ENCODE assay signal across 8 cellular contexts in the genomic region with DNA sequence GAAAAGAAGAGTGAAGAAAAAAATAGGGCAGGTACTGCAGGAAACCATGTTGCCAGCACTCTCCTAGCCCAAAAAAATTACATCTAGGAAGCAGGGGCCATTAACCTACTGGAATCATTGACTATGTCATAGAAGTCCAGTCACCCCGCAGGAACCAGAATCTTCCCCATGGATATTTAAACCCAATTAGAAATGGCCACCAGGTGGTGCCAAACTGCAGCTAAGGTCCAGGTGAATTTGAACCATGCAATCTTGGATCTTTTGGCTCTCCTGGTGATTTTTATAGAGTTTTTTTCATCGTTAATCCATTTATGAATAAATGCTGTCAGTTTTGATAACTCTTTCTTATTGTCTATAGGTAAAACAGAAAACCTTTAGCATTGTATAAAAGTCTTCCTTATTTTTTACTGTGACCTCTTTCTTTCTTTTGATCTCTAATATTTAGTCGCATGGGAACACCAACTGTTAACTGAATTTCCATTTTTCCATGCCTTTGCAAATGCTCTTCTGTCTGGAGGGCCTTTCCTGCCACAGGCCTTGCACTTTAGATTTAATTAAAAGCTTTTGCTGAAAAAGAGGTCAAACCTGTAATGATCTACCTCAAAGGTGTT.
DNase-seq lines count a peak whose midpoint lies in the region; ATAC-seq, FAIRE-seq and TF ChIP-seq lines count a peak whose summit lies in the region.

No MANE protein-coding gene starts in this region.

- no peak for FAIRE-seq in keratinocyte (lab: Jason Lieb, UNC)

- no peak overlapping the region for H3K4me3 Mint-ChIP-seq in CD8-positive, alpha-beta T cell

- no peaks in the 10 kb centered on the region for H3K36me3 Mint-ChIP-seq in CD8-positive, alpha-beta T cell

- CTCF ChIA-PET in CD8-positive, alpha-beta T cell (lab: Charles Lee): interaction anchor here (0.6 kb wide), 1 partner anchor 271 kb away, joined by 3 read pairs; no protein-coding TSS in a partner anchor

- DNase-seq in ACHN (peak; percentile 42), GM06990 (ENCODE audit: extremely low read depth, insufficient read length) (no peak), amniotic epithelial cell (ENCODE audit: low read depth) (peak; percentile 58), keratinocyte (ENCODE audit: low read depth, low spot score) (no peak), dedifferentiated amniotic fluid mesenchymal stem cell (ENCODE audit: extremely low spot score) (no peak)
- no peak for DNase-seq in CD8-positive, alpha-beta T cell
- DNase-seq in activated CD8-positive, alpha-beta memory T cell treated with anti-CD3 and anti-CD28 coated beads, Interleukin-2, amount 50 U/mL, for 4 hours: no peak

- H3K79me2 ChIP-seq in keratinocyte (ENCODE audit: control insufficient read depth, insufficient read depth, low read length): no peaks in the 10 kb centered on the region

- H3K4me3 ChIP-seq in GM06990 (replicated peaks; ENCODE audit: low read depth, low read length): no peak overlapping the region
- H3K4me3 ChIP-seq in keratinocyte (ENCODE audit: control insufficient read depth in 2 of 3, extremely low read depth in 1 of 3, insufficient read depth in 2 of 3, low read depth in 1 of 3, low read length in 3 of 3): no peak overlapping the region
- no peak overlapping the region for H3K4me3 ChIP-seq in CD8-positive, alpha-beta T cell (ENCODE audit: low read depth, low read length)

- TF ChIP-seq CTCF in GM06990 (IDR thresholded peaks at IDR 0.05; ENCODE audit: insufficient read depth, low read length, poor library complexity, severe bottlenecking): peak; percentile 65
- peak; percentile 73 for TF ChIP-seq CTCF in LNCAP (IDR thresholded peaks at IDR 0.05)
- TF ChIP-seq CTCF in keratinocyte (optimal IDR thresholded peaks at IDR 0.05 in 1 of 3, IDR thresholded peaks at IDR 0.05 in 1 of 3, conservative IDR thresholded peaks at IDR 0.05 in 1 of 3; ENCODE audit: extremely low read depth in 1 of 3, insufficient read depth in 2 of 3, low read length in 3 of 3): peak; percentile 46 to 65 (median 62)
- TF ChIP-seq CTCF in CD8-positive, alpha-beta T cell (IDR thresholded peaks at IDR 0.05): no peak

- H3K36me3 ChIP-seq in GM06990 (ENCODE audit: control insufficient read depth, insufficient read depth, low read length) (no peaks in the 10 kb centered on the region), keratinocyte (ENCODE audit: control insufficient read depth in 2 of 2, extremely low read depth in 1 of 2, insufficient read depth in 2 of 2, low read length in 2 of 2) (no peaks in the 10 kb centered on the region)
- H3K36me3 ChIP-seq in CD8-positive, alpha-beta T cell (ENCODE audit: insufficient read depth, low read length): no peaks in the 10 kb centered on the region

- H3K9me1 ChIP-seq in keratinocyte (ENCODE audit: control insufficient read depth, extremely low read depth, insufficient read depth, low read length): no peaks in the 10 kb centered on the region

- H3K9me3 Mint-ChIP-seq in CD8-positive, alpha-beta T cell: no peaks in the 10 kb centered on the region

- H3K9ac ChIP-seq in keratinocyte (ENCODE audit: control insufficient read depth, extremely low read depth, insufficient read depth, low read length): no peak overlapping the region

- in situ Hi-C loops in ACHN (cut with HindIII; ENCODE audit: low pct_ligation_motif_present, low pct_unique_long_range_greater_than_20kb, low sequenced_read_pairs): no loop called here

- H3K4me1 ChIP-seq in keratinocyte (ENCODE audit: control insufficient read depth, extremely low read depth, insufficient read depth, low read length): no peaks in the 10 kb centered on the region
- H3K4me1 ChIP-seq in CD8-positive, alpha-beta T cell (ENCODE audit: insufficient read depth, low read length): no peaks in the 10 kb centered on the region

- no peak overlapping the region for H3K4me2 ChIP-seq in keratinocyte (ENCODE audit: control insufficient read depth, extremely low read depth, insufficient read depth, low read depth, low read length)

- intact Hi-C loops in CD8-positive, alpha-beta T cell (cut with DNase I, micrococcal nuclease): loop anchor here in 1 of 2 experiments (10.0 kb wide), 1 partner anchor 238 kb away; no protein-coding TSS in a partner anchor

- ATAC-seq in CD8-positive, alpha-beta T cell: no peak

- no peak overlapping the region for H2AFZ ChIP-seq in keratinocyte (ENCODE audit: control insufficient read depth, low read length)

- dilution Hi-C loops in keratinocyte (cut with MboI; ENCODE audit: extremely low pct_ligation_motif_present, low sequenced_read_pairs): loop anchor here (25.0 kb wide), 1 partner anchor 226 kb away; no protein-coding TSS in a partner anchor

- no peaks in the 10 kb centered on the region for H3K9me3 ChIP-seq in keratinocyte (ENCODE audit: control insufficient read depth, low read depth, low read length)
- no peaks in the 10 kb centered on the region for H3K9me3 ChIP-seq in CD8-positive, alpha-beta T cell (ENCODE audit: low read length)

- no peaks in the 10 kb centered on the region for H3K27me3 Mint-ChIP-seq in CD8-positive, alpha-beta T cell (ENCODE audit: low read depth)

- no peak overlapping the region for H3K27ac Mint-ChIP-seq in CD8-positive, alpha-beta T cell

- no peak overlapping the region for H3K27ac ChIP-seq in keratinocyte (ENCODE audit: control insufficient read depth, insufficient read depth, low read length)
- H3K27ac ChIP-seq in CD8-positive, alpha-beta T cell (ENCODE audit: low read depth, low read length): no peak overlapping the region

- POLR2A ChIA-PET in CD8-positive, alpha-beta T cell (lab: Charles Lee): no interaction called here

- no peaks in the 10 kb centered on the region for H4K20me1 ChIP-seq in keratinocyte (ENCODE audit: control insufficient read depth, extremely low read depth, insufficient read depth, low read length)

- H3K27me3 ChIP-seq in GM06990 (replicated peaks; ENCODE audit: control insufficient read depth, insufficient read depth, low read length) (no peaks in the 10 kb centered on the region), keratinocyte (ENCODE audit: control insufficient read depth, extremely low read depth, insufficient read depth, low read length) (no peaks in the 10 kb centered on the region)
- H3K27me3 ChIP-seq in CD8-positive, alpha-beta T cell (ENCODE audit: insufficient read depth, low read length): no peaks in the 10 kb centered on the region

- H3K4me1 Mint-ChIP-seq in CD8-positive, alpha-beta T cell (ENCODE audit: low read depth): no peaks in the 10 kb centered on the region

Comparison
In these comparisons a context has a peak if more than half of its experiments do, and no peak if none do; other contexts are left out.
1. DNase-seq: peak in ACHN (single experiment) and amniotic epithelial cell (single experiment); none in GM06990 (single experiment), keratinocyte (single experiment), CD8-positive, alpha-beta T cell (0 of 7), dedifferentiated amniotic fluid mesenchymal stem cell (single experiment) and activated CD8-positive, alpha-beta memory T cell treated with anti-CD3 and anti-CD28 coated beads, Interleukin-2, amount 50 U/mL, for 4 hours (single experiment).